13 cellular contexts compared by ENCODE assay signal in the genomic region with DNA sequence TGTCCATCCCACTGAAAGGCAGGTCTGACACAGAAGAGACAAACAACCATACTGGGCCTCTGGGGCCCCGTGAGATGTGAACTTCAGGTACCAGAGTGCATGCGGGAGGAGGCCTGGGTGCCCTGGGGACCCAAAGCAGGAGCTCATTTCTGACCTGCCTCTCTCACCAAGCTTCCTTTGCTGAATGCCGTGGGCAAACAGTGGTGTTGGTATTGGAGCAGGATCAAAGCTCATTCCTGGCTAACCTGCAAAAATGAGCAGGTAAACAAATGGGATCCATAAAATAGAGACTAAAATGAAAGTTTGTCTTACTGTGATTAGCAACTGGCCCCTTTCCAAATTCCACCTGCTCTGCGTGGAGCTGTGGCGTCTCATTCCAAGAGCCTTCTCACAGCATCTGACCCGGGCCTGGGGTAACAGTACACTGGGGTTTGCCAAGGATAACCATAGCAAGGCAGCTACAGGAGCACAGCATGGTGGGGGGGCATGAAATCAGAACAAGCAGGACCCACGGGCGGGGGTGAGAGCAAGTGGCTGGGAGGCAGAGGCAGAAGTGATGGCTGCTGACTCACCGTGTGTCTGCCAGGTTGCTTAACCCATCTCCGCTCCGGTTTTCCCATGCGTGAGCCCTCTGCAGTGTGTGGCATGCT.
DNase-seq lines count a peak whose midpoint lies in the region; ATAC-seq, FAIRE-seq and TF ChIP-seq lines count a peak whose summit lies in the region.
"Had no signal": no experiment of that assay in that cellular context is flagged by ENCODE, and none has a peak within 500 bp of the region (broad histone marks: within the 10 kb centered on the region; RNA-seq: fewer than 3 reads in every experiment).

No MANE protein-coding gene starts in this region.

- peaks cover 44% of the 10 kb centered on the region for H3K4me1 Mint-ChIP-seq in mesothelial cell of epicardium
- H3K4me1 Mint-ChIP-seq: B cell had no signal

- H3K4me3 ChIP-seq in bronchial epithelial cell (ENCODE audit: low read depth, low read length): no peak overlapping the region
- H3K4me3 ChIP-seq: skin epidermis, uterus had no signal

- no peak overlapping the region for H3K4me3 Mint-ChIP-seq in mesothelial cell of epicardium
- H3K4me3 Mint-ChIP-seq: B cell; naive thymus-derived CD8-positive, alpha-beta T cell had no signal

- ATAC-seq in GM19035 (IDR thresholded peaks at IDR 0.05; ENCODE audit: unreplicated experiment): no peak
- ATAC-seq: naive thymus-derived CD8-positive, alpha-beta T cell had no signal

- H3K27ac Mint-ChIP-seq in mesothelial cell of epicardium: peak overlapping the region; percentile 69
- H3K27ac Mint-ChIP-seq: B cell; naive thymus-derived CD8-positive, alpha-beta T cell had no signal

- peaks cover under 1% of the 10 kb centered on the region for H3K9me3 Mint-ChIP-seq in mesothelial cell of epicardium

- TF ChIP-seq CTCF in bronchial epithelial cell (IDR thresholded peaks at IDR 0.05; ENCODE audit: insufficient read depth, low read length, severe bottlenecking): no peak
- TF ChIP-seq CTCF in mesothelial cell of epicardium (IDR thresholded peaks at IDR 0.05; ENCODE audit: unreplicated experiment): no peak

- peaks cover under 1% of the 10 kb centered on the region for H3K36me3 Mint-ChIP-seq in mesothelial cell of epicardium
- H3K36me3 Mint-ChIP-seq: naive thymus-derived CD8-positive, alpha-beta T cell had no signal

- no peaks in the 10 kb centered on the region for H3K36me3 ChIP-seq in bronchial epithelial cell (ENCODE audit: control insufficient read depth, insufficient read depth, low read length)
- H3K36me3 ChIP-seq: uterus had no signal

- H3K27me3 Mint-ChIP-seq in mesothelial cell of epicardium (ENCODE audit: low read depth): no peaks in the 10 kb centered on the region

- no peaks in the 10 kb centered on the region for H3K27me3 ChIP-seq in bronchial epithelial cell (ENCODE audit: control insufficient read depth, insufficient read depth, low read length)
- H3K27me3 ChIP-seq: uterus had no signal

- in situ Hi-C loops in Caki2 (cut with HindIII; ENCODE audit: low pct_unique_long_range_greater_than_20kb, low sequenced_read_pairs): no loop called here

- DNase-seq in Caki2 (ENCODE audit: low read depth) (peak; percentile 78), NCI-H2081 treated with DMSO at 0.1 percent for 48 hours (lab: John Stamatoyannopoulos, UW) (peak; percentile 28), bronchial epithelial cell (ENCODE audit: low read depth) (peak; percentile 71), mesothelial cell of epicardium (ENCODE audit: low spot score in 2 of 2, unreplicated experiment in 2 of 2) (peak in 1 of 2 experiments; percentile 47), GOT3 (lab: John Stamatoyannopoulos, UW) (no peak), activated gamma-delta T cell treated with Interleukin-2 at 50 U/mL for 16 hours (no peak), pons (ENCODE audit: low spot score) (no peak)
- DNase-seq: naive thymus-derived CD8-positive, alpha-beta T cell; NCI-H187; uterus had no signal

- no peak for FAIRE-seq in bronchial epithelial cell (lab: Jason Lieb, UNC)

Comparison
In these comparisons a context has a peak if more than half of its experiments do, and no peak if none do; other contexts are left out.
1. DNase-seq: peak in Caki2 (single experiment), NCI-H2081 treated with DMSO at 0.1 percent for 48 hours (single experiment) and bronchial epithelial cell (single experiment); none in GOT3 (single experiment), activated gamma-delta T cell treated with Interleukin-2 at 50 U/mL for 16 hours (single experiment) and pons (single experiment).